Comparison of ENCODE assay signal across 20 cellular contexts in genomic region chr2:171142398-171142797, GRCh38.
"Had no signal": no experiment of that assay in that cellular context is flagged by ENCODE, and none has a peak within 500 bp of the region (broad histone marks: within the 10 kb centered on the region; RNA-seq: fewer than 3 reads in every experiment).

No MANE protein-coding gene starts in this region.

- FAIRE-seq: urothelium cell line had no signal

- H3K36me3 ChIP-seq: brain microvascular endothelial cell, tibial artery had no signal

- H3K27ac Mint-ChIP-seq: activated CD4-positive, alpha-beta T cell treated with anti-CD3 and anti-CD28 coated beads for 36 hours; activated CD8-positive, alpha-beta T cell treated with anti-CD3 and anti-CD28 coated beads for 36 hours; activated naive CD8-positive, alpha-beta T cell treated with anti-CD3 and anti-CD28 coated beads, Interleukin-2, amount 10 ng/mL, durations not matched to agents 7 days and 5 days; dendritic cell treated with granulocyte-macrophage colony-stimulating factor and Interleukin-4, amounts not matched to agents 40 ng/mL and 50 ng/mL, for 4 days had no signal

- H3K27ac ChIP-seq: brain microvascular endothelial cell, epithelial cell of prostate, tibial artery, VCaP had no signal

- H3K4me3 ChIP-seq: lung, tibial artery had no signal

- H3K4me3 Mint-ChIP-seq: activated CD4-positive, alpha-beta T cell treated with anti-CD3 and anti-CD28 coated beads for 36 hours; activated CD8-positive, alpha-beta T cell treated with anti-CD3 and anti-CD28 coated beads for 36 hours; activated naive CD8-positive, alpha-beta T cell treated with anti-CD3 and anti-CD28 coated beads, Interleukin-2, amount 10 ng/mL, durations not matched to agents 7 days and 5 days; activated T-cell treated with anti-CD3 and anti-CD28 coated beads, Interleukin-2, amount 50 U/mL, for 4 hours; dendritic cell treated with granulocyte-macrophage colony-stimulating factor and Interleukin-4, amounts not matched to agents 40 ng/mL and 50 ng/mL, for 4 days had no signal

- H3K9me3 Mint-ChIP-seq: activated CD8-positive, alpha-beta T cell treated with anti-CD3 and anti-CD28 coated beads for 36 hours; activated naive CD8-positive, alpha-beta T cell treated with anti-CD3 and anti-CD28 coated beads, Interleukin-2, amount 10 ng/mL, durations not matched to agents 7 days and 5 days; activated T-cell treated with anti-CD3 and anti-CD28 coated beads, Interleukin-2, amount 50 U/mL, for 4 hours; dendritic cell treated with granulocyte-macrophage colony-stimulating factor and Interleukin-4, amounts not matched to agents 40 ng/mL and 50 ng/mL, for 4 days; effector memory CD8-positive, alpha-beta T cell; naive B cell; T-cell had no signal

- H3K27me3 ChIP-seq: brain microvascular endothelial cell, tibial artery had no signal

- DNase-seq: activated CD4-positive, alpha-beta T cell treated with anti-CD3 and anti-CD28 coated beads for 36 hours; activated CD8-positive, alpha-beta T cell treated with anti-CD3 and anti-CD28 coated beads for 36 hours; activated gamma-delta T cell treated with Interleukin-2 at 50 U/mL for 16 hours; activated naive CD8-positive, alpha-beta T cell treated with anti-CD3 and anti-CD28 coated beads, Interleukin-2, amount 10 ng/mL, durations not matched to agents 7 days and 5 days; activated T-cell treated with anti-CD3 and anti-CD28 coated beads, Interleukin-2, amount 50 U/mL, for 4 hours; brain microvascular endothelial cell; effector memory CD8-positive, alpha-beta T cell; foreskin melanocyte; head of caudate nucleus; naive B cell; occipital lobe; stimulated activated CD4-positive, alpha-beta T cell treated with anti-CD3 and anti-CD28 coated beads, Interleukin-4, amount 100 ng/mL, for 1 hour; stimulated activated naive CD4-positive, alpha-beta T cell; T-cell; tibial artery had no signal

- ATAC-seq: activated CD4-positive, alpha-beta T cell treated with anti-CD3 and anti-CD28 coated beads for 36 hours; activated CD8-positive, alpha-beta T cell treated with anti-CD3 and anti-CD28 coated beads for 36 hours; activated T-cell treated with anti-CD3 and anti-CD28 coated beads, Interleukin-2, amount 50 U/mL, for 4 hours; effector memory CD8-positive, alpha-beta T cell; T-cell had no signal

- H3K27me3 Mint-ChIP-seq: activated CD4-positive, alpha-beta T cell treated with anti-CD3 and anti-CD28 coated beads for 36 hours; activated CD8-positive, alpha-beta T cell treated with anti-CD3 and anti-CD28 coated beads for 36 hours; activated naive CD8-positive, alpha-beta T cell treated with anti-CD3 and anti-CD28 coated beads, Interleukin-2, amount 10 ng/mL, durations not matched to agents 7 days and 5 days; dendritic cell treated with granulocyte-macrophage colony-stimulating factor and Interleukin-4, amounts not matched to agents 40 ng/mL and 50 ng/mL, for 4 days; effector memory CD8-positive, alpha-beta T cell; naive B cell; T-cell had no signal

- H3K9me3 ChIP-seq: tibial artery had no signal

- H3K36me3 Mint-ChIP-seq: naive B cell had no signal
